ENCODE assay signal across 8 cellular contexts in the genomic region with DNA sequence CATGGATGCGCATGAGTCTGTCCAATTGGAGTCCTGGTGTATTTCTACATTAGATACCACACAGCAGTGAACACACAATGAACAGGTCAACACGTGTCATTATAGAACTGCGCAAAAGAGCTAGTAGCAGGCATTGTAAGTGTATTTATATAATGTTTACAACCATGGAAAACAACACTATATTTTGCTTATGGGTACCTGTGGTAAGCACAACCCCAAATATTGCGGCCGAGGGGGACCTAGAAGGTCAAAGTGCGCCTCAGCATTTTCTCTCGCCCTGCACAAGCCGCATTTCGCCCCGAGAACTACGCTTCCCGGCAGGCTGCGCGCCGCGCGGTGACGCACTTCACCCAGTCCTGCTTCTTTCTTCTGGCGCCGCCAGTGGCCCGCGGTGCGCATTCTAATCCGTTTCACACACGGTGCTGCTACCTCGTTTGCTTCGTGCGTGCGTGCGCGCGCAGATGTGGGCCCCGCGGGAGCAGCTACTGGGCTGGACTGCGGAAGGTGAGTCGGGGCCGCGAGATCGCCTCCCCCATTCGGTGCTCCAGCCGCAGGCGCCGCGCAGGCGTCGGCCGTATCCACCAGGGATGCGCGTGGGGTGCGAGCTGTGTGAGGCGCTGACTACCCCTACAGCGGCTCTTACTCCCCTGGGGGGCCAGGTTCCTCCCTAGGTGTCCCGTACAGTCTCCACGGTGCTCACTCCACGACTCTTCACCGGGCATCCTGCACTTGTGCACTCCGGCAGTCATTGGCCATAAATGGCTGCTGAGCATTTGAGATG. TPM values are rescaled to one million over a fixed set of nuclear protein-coding genes. Genes with fewer than 3 reads are reported as not detected.
DNase-seq lines count a peak whose midpoint lies in the region; ATAC-seq and TF ChIP-seq lines count a peak whose summit lies in the region.

A gene (plus strand): TSS at position 394 of the 781 bp plus-strand sequence. CDS start 68 bp downstream, at position 462.

- peak; percentile 85 for ATAC-seq in GM19328 (IDR thresholded peaks at IDR 0.05; ENCODE audit: unreplicated experiment)
- ATAC-seq in HG03520 (IDR thresholded peaks at IDR 0.05; ENCODE audit: unreplicated experiment), result peak; percentile 91

- TF ChIP-seq CTCF in C4-2B (conservative IDR thresholded peaks at IDR 0.05) (no peak; the same call in 1 of the 2 replicates), lower leg skin (IDR thresholded peaks at IDR 0.05) (no peak)

- TF ChIP-seq POLR2A in lower leg skin (IDR thresholded peaks at IDR 0.05), result no peak

- H3K27ac ChIP-seq in C4-2B, result peak within 1 kb of the TSS; percentile 73

- H3K4me3 ChIP-seq in lower leg skin (ENCODE audit: low read depth, poor library complexity, severe bottlenecking), result peak within 1 kb of the TSS; percentile 58

- peak; percentile 91 for DNase-seq in NCI-H748 (lab: John Stamatoyannopoulos, UW; ENCODE audit: unreplicated experiment)
- DNase-seq in activated CD4-positive, alpha-beta T cell treated with anti-CD3 and anti-CD28 coated beads, Interleukin-2, amount 50 U/mL, for 24 hours (ENCODE audit: low read depth in 1 of 2, low spot score in 1 of 2), result peak; percentile 85 to 95
- DNase-seq in dermis microvascular lymphatic vessel endothelial cell (ENCODE audit: low read depth in 2 of 2), result peak; percentile 87 to 94
- peak; percentile 88 to 97 for DNase-seq in lower leg skin (ENCODE audit: low spot score in 2 of 2)
- DNase-seq in stimulated activated CD4-positive, alpha-beta T cell treated with anti-CD3 and anti-CD28 coated beads, TNF-alpha, amount 100 ng/mL, for 1 hour (ENCODE audit: low read depth in 3 of 3, low spot score in 1 of 3), result peak; percentile 82 to 92 (median 86)

- 4% methylated on average over 51 to 57 of the region's 57 CpGs for WGBS in lower leg skin, 2 donors

- intact Hi-C loops in lower leg skin (cut with DNase I; ENCODE audit: low total_unique reads), result no loop called here

RNA-seq across cellular contexts. Expression of the gene that starts here (rescaled TPM):
- total RNA-seq in dermis microvascular lymphatic vessel endothelial cell, result 2.8 and 3.4 TPM in 2 replicates
- 1 to 10 TPM; 4.8 to 9.4 (median 9.0) TPM for total RNA-seq in lower leg skin

Comparison
In these comparisons a context has a peak if more than half of its experiments do, and no peak if none do; other contexts are left out.
1. Peak in every context shown above with its lines: DNase-seq, ATAC-seq, H3K4me3 ChIP-seq and H3K27ac ChIP-seq.